1 cellular context compared by ENCODE assay signal in the genomic region with DNA sequence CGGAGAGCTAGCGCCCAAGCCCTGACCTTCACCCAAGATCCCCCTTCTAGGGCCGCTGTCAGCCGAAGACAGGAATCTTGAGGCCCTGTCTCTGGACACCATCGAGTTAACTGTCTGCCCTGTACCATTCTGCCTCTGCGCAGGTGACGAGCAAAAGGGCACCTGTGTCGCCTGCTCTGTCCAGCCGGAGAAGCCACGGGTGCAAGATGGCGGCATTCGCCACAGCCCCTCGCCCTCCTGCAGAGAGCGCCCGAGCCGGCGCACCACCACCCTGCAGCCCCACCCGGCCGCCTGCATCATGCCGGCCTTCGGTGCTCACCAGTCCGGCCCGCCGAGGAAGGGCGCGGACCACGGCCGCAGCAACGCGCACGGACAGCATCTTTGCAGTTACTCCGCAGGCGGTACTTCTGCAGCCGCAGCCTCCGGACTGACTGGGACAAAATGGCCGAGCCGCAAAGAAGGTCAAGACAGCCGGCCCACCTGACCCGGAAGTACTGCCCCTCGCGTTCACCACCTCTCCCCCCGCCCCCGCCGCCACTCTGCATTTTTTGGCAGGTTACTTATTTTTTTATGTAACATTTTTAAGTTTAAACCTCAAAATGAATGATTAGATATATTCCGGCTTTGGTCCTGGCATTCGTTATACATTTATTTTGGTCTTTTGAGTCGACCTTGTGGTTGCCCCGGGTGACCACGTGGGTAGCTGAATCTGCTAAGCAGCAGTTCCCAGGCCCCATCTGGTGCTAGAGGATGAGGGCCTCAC.
TF ChIP-seq lines count a peak whose summit lies in the region.

A gene (minus strand): TSS at position 444 of the 763 bp plus-strand sequence. CDS start 65 bp downstream, at position 379.

TF ChIP-seq in HEK293, 187 proteins besides CTCF, POLR2A, EP300 and RAD21 (continued from another document):
- TF ChIP-seq, protein P1, sequence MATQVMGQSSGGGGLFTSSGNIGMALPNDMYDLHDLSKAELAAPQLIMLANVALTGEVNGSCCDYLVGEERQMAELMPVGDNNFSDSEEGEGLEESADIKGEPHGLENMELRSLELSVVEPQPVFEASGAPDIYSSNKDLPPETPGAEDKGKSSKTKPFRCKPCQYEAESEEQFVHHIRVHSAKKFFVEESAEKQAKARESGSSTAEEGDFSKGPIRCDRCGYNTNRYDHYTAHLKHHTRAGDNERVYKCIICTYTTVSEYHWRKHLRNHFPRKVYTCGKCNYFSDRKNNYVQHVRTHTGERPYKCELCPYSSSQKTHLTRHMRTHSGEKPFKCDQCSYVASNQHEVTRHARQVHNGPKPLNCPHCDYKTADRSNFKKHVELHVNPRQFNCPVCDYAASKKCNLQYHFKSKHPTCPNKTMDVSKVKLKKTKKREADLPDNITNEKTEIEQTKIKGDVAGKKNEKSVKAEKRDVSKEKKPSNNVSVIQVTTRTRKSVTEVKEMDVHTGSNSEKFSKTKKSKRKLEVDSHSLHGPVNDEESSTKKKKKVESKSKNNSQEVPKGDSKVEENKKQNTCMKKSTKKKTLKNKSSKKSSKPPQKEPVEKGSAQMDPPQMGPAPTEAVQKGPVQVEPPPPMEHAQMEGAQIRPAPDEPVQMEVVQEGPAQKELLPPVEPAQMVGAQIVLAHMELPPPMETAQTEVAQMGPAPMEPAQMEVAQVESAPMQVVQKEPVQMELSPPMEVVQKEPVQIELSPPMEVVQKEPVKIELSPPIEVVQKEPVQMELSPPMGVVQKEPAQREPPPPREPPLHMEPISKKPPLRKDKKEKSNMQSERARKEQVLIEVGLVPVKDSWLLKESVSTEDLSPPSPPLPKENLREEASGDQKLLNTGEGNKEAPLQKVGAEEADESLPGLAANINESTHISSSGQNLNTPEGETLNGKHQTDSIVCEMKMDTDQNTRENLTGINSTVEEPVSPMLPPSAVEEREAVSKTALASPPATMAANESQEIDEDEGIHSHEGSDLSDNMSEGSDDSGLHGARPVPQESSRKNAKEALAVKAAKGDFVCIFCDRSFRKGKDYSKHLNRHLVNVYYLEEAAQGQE (tag by site-specific recombination; IDR thresholded peaks at IDR 0.05): peak; percentile 74
- TF ChIP-seq, protein P2, sequence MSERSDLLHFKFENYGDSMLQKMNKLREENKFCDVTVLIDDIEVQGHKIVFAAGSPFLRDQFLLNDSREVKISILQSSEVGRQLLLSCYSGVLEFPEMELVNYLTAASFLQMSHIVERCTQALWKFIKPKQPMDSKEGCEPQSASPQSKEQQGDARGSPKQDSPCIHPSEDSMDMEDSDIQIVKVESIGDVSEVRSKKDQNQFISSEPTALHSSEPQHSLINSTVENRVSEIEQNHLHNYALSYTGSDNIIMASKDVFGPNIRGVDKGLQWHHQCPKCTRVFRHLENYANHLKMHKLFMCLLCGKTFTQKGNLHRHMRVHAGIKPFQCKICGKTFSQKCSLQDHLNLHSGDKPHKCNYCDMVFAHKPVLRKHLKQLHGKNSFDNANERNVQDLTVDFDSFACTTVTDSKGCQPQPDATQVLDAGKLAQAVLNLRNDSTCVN (tag by site-specific recombination; optimal IDR thresholded peaks at IDR 0.05): peak; percentile 44
- 0 out of 2 replicates have a peak, but pooled peaks have one; percentile 17 for TF ChIP-seq ZBTB48 (tag by site-specific recombination; IDR thresholded peaks at IDR 0.05)
- no peak for TF ChIP-seq SETDB1 (IDR thresholded peaks at IDR 0.05; ENCODE audit: insufficient read length, low read length)
- TF ChIP-seq, protein P3, sequence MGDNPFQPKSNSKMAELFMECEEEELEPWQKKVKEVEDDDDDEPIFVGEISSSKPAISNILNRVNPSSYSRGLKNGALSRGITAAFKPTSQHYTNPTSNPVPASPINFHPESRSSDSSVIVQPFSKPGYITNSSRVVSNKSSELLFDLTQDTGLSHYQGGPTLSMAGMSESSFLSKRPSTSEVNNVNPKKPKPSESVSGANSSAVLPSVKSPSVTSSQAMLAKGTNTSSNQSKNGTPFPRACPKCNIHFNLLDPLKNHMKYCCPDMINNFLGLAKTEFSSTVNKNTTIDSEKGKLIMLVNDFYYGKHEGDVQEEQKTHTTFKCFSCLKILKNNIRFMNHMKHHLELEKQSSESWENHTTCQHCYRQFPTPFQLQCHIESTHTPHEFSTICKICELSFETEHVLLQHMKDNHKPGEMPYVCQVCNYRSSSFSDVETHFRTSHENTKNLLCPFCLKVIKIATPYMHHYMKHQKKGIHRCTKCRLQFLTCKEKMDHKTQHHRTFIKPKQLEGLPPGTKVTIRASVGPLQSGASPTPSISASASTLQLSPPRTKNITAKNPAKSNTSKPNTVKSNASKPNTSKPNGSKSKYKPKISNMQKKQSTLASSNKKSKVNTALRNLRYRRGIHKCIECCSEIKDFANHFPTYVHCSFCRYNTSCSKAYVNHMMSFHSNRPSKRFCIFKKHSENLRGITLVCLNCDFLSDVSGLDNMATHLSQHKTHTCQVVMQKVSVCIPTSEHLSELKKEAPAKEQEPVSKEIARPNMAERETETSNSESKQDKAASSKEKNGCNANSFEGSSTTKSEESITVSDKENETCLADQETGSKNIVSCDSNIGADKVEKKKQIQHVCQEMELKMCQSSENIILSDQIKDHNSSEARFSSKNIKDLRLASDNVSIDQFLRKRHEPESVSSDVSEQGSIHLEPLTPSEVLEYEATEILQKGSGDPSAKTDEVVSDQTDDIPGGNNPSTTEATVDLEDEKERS (tag by site-specific recombination; IDR thresholded peaks at IDR 0.05): peak; percentile 80; the same call in 1 of the 2 replicates
- TF ChIP-seq ZNF394 (tag by site-specific recombination; IDR thresholded peaks at IDR 0.05; ENCODE audit: borderline replicate concordance): peak; percentile 23; the same call in 1 of the 2 replicates
- TF ChIP-seq ZNF341 (tag by site-specific recombination; IDR thresholded peaks at IDR 0.05; ENCODE audit: low read depth): 0 out of 2 replicates have a peak, but pooled peaks have one; percentile 12
- TF ChIP-seq, protein P4, sequence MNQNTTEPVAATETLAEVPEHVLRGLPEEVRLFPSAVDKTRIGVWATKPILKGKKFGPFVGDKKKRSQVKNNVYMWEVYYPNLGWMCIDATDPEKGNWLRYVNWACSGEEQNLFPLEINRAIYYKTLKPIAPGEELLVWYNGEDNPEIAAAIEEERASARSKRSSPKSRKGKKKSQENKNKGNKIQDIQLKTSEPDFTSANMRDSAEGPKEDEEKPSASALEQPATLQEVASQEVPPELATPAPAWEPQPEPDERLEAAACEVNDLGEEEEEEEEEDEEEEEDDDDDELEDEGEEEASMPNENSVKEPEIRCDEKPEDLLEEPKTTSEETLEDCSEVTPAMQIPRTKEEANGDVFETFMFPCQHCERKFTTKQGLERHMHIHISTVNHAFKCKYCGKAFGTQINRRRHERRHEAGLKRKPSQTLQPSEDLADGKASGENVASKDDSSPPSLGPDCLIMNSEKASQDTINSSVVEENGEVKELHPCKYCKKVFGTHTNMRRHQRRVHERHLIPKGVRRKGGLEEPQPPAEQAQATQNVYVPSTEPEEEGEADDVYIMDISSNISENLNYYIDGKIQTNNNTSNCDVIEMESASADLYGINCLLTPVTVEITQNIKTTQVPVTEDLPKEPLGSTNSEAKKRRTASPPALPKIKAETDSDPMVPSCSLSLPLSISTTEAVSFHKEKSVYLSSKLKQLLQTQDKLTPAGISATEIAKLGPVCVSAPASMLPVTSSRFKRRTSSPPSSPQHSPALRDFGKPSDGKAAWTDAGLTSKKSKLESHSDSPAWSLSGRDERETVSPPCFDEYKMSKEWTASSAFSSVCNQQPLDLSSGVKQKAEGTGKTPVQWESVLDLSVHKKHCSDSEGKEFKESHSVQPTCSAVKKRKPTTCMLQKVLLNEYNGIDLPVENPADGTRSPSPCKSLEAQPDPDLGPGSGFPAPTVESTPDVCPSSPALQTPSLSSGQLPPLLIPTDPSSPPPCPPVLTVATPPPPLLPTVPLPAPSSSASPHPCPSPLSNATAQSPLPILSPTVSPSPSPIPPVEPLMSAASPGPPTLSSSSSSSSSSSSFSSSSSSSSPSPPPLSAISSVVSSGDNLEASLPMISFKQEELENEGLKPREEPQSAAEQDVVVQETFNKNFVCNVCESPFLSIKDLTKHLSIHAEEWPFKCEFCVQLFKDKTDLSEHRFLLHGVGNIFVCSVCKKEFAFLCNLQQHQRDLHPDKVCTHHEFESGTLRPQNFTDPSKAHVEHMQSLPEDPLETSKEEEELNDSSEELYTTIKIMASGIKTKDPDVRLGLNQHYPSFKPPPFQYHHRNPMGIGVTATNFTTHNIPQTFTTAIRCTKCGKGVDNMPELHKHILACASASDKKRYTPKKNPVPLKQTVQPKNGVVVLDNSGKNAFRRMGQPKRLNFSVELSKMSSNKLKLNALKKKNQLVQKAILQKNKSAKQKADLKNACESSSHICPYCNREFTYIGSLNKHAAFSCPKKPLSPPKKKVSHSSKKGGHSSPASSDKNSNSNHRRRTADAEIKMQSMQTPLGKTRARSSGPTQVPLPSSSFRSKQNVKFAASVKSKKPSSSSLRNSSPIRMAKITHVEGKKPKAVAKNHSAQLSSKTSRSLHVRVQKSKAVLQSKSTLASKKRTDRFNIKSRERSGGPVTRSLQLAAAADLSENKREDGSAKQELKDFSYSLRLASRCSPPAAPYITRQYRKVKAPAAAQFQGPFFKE (tag by site-specific recombination; IDR thresholded peaks at IDR 0.05; ENCODE audit: borderline replicate concordance): peak; percentile 36; the same call in 1 of the 2 replicates
- TF ChIP-seq HOXD13 (CRISPR knock-in tag; IDR thresholded peaks at IDR 0.05; ENCODE audit: borderline replicate concordance): no peak
- TF ChIP-seq BCL11B (tag by site-specific recombination; IDR thresholded peaks at IDR 0.05; ENCODE audit: low read depth): peak; percentile 89
- no peak for TF ChIP-seq SALL2 (tag by site-specific recombination; IDR thresholded peaks at IDR 0.05; ENCODE audit: borderline replicate concordance)
- TF ChIP-seq KLF1 (tag by site-specific recombination; IDR thresholded peaks at IDR 0.05): 0 out of 2 replicates have a peak, but pooled peaks have one; percentile 28
- TF ChIP-seq, protein P5, sequence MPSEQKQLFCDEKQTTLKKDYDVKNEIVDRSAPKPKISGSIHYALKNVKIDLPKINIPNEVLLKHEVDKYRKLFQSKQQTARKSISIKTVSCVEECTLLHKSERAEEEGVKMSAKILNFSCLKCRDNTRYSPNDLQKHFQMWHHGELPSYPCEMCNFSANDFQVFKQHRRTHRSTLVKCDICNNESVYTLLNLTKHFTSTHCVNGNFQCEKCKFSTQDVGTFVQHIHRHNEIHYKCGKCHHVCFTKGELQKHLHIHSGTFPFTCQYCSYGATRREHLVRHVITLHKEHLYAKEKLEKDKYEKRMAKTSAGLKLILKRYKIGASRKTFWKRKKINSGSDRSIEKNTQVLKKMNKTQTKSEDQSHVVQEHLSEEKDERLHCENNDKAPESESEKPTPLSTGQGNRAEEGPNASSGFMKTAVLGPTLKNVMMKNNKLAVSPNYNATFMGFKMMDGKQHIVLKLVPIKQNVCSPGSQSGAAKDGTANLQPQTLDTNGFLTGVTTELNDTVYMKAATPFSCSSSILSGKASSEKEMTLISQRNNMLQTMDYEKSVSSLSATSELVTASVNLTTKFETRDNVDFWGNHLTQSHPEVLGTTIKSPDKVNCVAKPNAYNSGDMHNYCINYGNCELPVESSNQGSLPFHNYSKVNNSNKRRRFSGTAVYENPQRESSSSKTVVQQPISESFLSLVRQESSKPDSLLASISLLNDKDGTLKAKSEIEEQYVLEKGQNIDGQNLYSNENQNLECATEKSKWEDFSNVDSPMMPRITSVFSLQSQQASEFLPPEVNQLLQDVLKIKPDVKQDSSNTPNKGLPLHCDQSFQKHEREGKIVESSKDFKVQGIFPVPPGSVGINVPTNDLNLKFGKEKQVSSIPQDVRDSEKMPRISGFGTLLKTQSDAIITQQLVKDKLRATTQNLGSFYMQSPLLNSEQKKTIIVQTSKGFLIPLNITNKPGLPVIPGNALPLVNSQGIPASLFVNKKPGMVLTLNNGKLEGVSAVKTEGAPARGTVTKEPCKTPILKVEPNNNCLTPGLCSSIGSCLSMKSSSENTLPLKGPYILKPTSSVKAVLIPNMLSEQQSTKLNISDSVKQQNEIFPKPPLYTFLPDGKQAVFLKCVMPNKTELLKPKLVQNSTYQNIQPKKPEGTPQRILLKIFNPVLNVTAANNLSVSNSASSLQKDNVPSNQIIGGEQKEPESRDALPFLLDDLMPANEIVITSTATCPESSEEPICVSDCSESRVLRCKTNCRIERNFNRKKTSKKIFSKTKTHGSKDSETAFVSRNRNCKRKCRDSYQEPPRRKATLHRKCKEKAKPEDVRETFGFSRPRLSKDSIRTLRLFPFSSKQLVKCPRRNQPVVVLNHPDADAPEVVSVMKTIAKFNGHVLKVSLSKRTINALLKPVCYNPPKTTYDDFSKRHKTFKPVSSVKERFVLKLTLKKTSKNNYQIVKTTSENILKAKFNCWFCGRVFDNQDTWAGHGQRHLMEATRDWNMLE (tag by site-specific recombination; conservative IDR thresholded peaks at IDR 0.05; ENCODE audit: low read depth): peak; percentile 53
- TF ChIP-seq ZNF175 (tag by site-specific recombination; IDR thresholded peaks at IDR 0.05): no peak
- peak; percentile 95 for TF ChIP-seq ZNF335 (tag by site-specific recombination; conservative IDR thresholded peaks at IDR 0.05)
- TF ChIP-seq GLIS1 (tag by site-specific recombination; IDR thresholded peaks at IDR 0.05): peak; percentile 84
- no peak for TF ChIP-seq MZF1 (tag by site-specific recombination; IDR thresholded peaks at IDR 0.05; ENCODE audit: borderline replicate concordance)
- 0 out of 2 replicates have a peak, but pooled peaks have one; percentile 33 for TF ChIP-seq KLF9 (tag by site-specific recombination; IDR thresholded peaks at IDR 0.05; ENCODE audit: low read depth)
- TF ChIP-seq, protein P6, sequence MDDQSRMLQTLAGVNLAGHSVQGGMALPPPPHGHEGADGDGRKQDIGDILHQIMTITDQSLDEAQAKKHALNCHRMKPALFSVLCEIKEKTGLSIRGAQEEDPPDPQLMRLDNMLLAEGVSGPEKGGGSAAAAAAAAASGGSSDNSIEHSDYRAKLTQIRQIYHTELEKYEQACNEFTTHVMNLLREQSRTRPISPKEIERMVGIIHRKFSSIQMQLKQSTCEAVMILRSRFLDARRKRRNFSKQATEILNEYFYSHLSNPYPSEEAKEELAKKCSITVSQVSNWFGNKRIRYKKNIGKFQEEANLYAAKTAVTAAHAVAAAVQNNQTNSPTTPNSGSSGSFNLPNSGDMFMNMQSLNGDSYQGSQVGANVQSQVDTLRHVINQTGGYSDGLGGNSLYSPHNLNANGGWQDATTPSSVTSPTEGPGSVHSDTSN (CRISPR knock-in tag; IDR thresholded peaks at IDR 0.05): 0 out of 2 replicates have a peak, but pooled peaks have one; percentile 50
- no peak for TF ChIP-seq ZNF596 (tag by site-specific recombination; IDR thresholded peaks at IDR 0.05)
- peak; percentile 61 for TF ChIP-seq SP2 (tag by site-specific recombination; IDR thresholded peaks at IDR 0.05)
- TF ChIP-seq GLIS2 (tag by site-specific recombination; IDR thresholded peaks at IDR 0.05): peak; percentile 56
